ENCODE assay signal across 15 cellular contexts in the genomic region with DNA sequence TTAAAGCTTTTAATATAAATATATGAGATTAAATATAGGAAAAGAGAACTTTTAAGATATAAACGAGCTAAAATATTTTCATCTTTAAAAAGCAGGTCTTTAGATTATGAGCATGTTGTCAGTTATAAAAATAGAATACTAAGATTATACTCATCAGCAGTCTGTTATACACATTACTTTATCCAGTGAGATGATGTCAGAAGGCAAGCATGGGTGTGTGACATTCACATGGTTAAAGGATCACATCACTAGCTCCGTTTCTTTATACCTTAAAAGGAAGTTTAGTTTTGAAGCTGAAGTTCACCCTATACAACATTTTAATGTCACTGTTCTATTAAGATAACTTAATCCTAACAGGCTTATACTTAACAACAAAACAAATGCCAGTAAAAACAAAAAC. TPM values are rescaled to one million over a fixed set of nuclear protein-coding genes. Genes with fewer than 3 reads are reported as not detected.
A peak's percentile ranks its signal among the peaks of the same experiment; 100 is the strongest.
DNase-seq lines count a peak whose midpoint lies in the region; ATAC-seq and TF ChIP-seq lines count a peak whose summit lies in the region.
"Had no signal": no experiment of that assay in that cellular context is flagged by ENCODE, and none has a peak within 500 bp of the region (broad histone marks: within the 10 kb centered on the region; RNA-seq: fewer than 3 reads in every experiment).

No MANE protein-coding gene starts in this region.

- H4K20me1 ChIP-seq in osteoblast (ENCODE audit: insufficient read depth, low read length): no peaks in the 10 kb centered on the region

- no peak overlapping the region for H3K4me3 ChIP-seq in AG04450 (ENCODE audit: low read depth, low read length)
- H3K4me3 ChIP-seq in RWPE2 (ENCODE audit: severe bottlenecking): no peak overlapping the region
- H3K4me3 ChIP-seq in fibroblast of the aortic adventitia (ENCODE audit: low read depth, low read length): no peak overlapping the region
- H3K4me3 ChIP-seq in osteoblast (ENCODE audit: insufficient read depth, low read length): no peak overlapping the region
- H3K4me3 ChIP-seq in suprapubic skin: no peak overlapping the region
- H3K4me3 ChIP-seq: BLaER1 treated with 17β-estradiol and CSF1 and Interleukin-3, amounts not matched to agents 10 nM and 100 nM; Peyer's patch; prostate gland had no signal

- 56% methylated on average over 2 of the region's 2 CpGs for WGBS in suprapubic skin

- peaks cover 11% of the 10 kb centered on the region for H3K9me3 ChIP-seq in AG04450 (ENCODE audit: control insufficient read depth, insufficient read depth, low read length)
- peaks cover 14% of the 10 kb centered on the region for H3K9me3 ChIP-seq in RWPE2 (ENCODE audit: severe bottlenecking)
- H3K9me3 ChIP-seq in osteoblast (ENCODE audit: low read depth, low read length): peaks cover 3% of the 10 kb centered on the region
- peaks cover 4% of the 10 kb centered on the region for H3K9me3 ChIP-seq in suprapubic skin
- H3K9me3 ChIP-seq: prostate gland had no signal

- CTCF ChIA-PET in AG04450 (lab: Charles Lee): interaction anchor here (1.1 to 2.2 kb wide), 2 partner anchors 9 to 66 kb away, joined by 3 to 8 read pairs; no protein-coding TSS in a partner anchor

- ATAC-seq in RWPE2 (ENCODE audit: low read depth): peak; percentile 63; the same call in 2 of the 3 replicates
- no peak for ATAC-seq in HG03196 (IDR thresholded peaks at IDR 0.05; ENCODE audit: unreplicated experiment)
- no peak for ATAC-seq in GM21381 (IDR thresholded peaks at IDR 0.05; ENCODE audit: unreplicated experiment)
- no peak for ATAC-seq in GM21786 (IDR thresholded peaks at IDR 0.05; ENCODE audit: unreplicated experiment)
- ATAC-seq: activated T-helper 17 cell treated with anti-CD3 and anti-CD28 coated beads, Interleukin-2, amount 50 U/mL, for 72 hours had no signal

- peaks cover 36% of the 10 kb centered on the region for H3K36me3 ChIP-seq in RWPE2 (ENCODE audit: low read depth)
- H3K36me3 ChIP-seq in osteoblast (ENCODE audit: insufficient read depth, low read length): peaks cover 5% of the 10 kb centered on the region
- peaks cover 39% of the 10 kb centered on the region for H3K36me3 ChIP-seq in suprapubic skin
- H3K36me3 ChIP-seq: prostate gland had no signal

- H3K79me2 ChIP-seq in osteoblast (ENCODE audit: insufficient read depth, low read length): peaks cover 26% of the 10 kb centered on the region

- POLR2A ChIA-PET in AG04450 (lab: Yijun Ruan, JAX): no interaction called here

- peaks cover 5% of the 10 kb centered on the region for H3K4me1 ChIP-seq in RWPE2 (ENCODE audit: insufficient read depth, poor library complexity, severe bottlenecking)
- H3K4me1 ChIP-seq in osteoblast (ENCODE audit: insufficient read depth, low read length): peaks cover 32% of the 10 kb centered on the region
- H3K4me1 ChIP-seq in suprapubic skin: peaks cover 6% of the 10 kb centered on the region
- H3K4me1 ChIP-seq: Peyer's patch, prostate gland had no signal

- H2AFZ ChIP-seq in osteoblast (ENCODE audit: low read length): no peak overlapping the region

- TF ChIP-seq CTCF in AG04450 (IDR thresholded peaks at IDR 0.05; ENCODE audit: low read depth, low read length): no peak
- TF ChIP-seq CTCF in RWPE2 (IDR thresholded peaks at IDR 0.05; ENCODE audit: poor library complexity, severe bottlenecking): no peak
- no peak for TF ChIP-seq CTCF in fibroblast of the aortic adventitia (IDR thresholded peaks at IDR 0.05; ENCODE audit: insufficient read depth, low read length)
- TF ChIP-seq CTCF in osteoblast (IDR thresholded peaks at IDR 0.05; ENCODE audit: extremely low read depth, low read depth, low read length): no peak
- TF ChIP-seq CTCF in suprapubic skin (IDR thresholded peaks at IDR 0.05): no peak

- no peak for TF ChIP-seq POLR2A in suprapubic skin (IDR thresholded peaks at IDR 0.05)

- no peak overlapping the region for H3K27ac ChIP-seq in AG04450 (ENCODE audit: low read depth, low read length)
- no peak overlapping the region for H3K27ac ChIP-seq in RWPE2 (ENCODE audit: poor library complexity, severe bottlenecking)
- peak overlapping the region; percentile 95 for H3K27ac ChIP-seq in osteoblast (ENCODE audit: low read depth, low read length)
- H3K27ac ChIP-seq in suprapubic skin: no peak overlapping the region
- H3K27ac ChIP-seq: BLaER1 treated with 17β-estradiol and CSF1 and Interleukin-3, amounts not matched to agents 10 nM and 100 nM; prostate gland had no signal

- DNase-seq in AG04450 (ENCODE audit: low read depth, low spot score) (peak; percentile 82), RWPE2 (ENCODE audit: low spot score) (no peak), fibroblast of the aortic adventitia (ENCODE audit: low read depth) (peak; percentile 76), osteoblast (ENCODE audit: insufficient read length, low spot score, missing footprints) (peak; percentile 58), suprapubic skin (ENCODE audit: low spot score in 2 of 2) (no peak)
- DNase-seq: activated B cell treated with CpG ODN at 0.5 μM for 24 hours; effector CD8-positive, alpha-beta T cell; NCI-H2029 treated with DMSO at 0.1 percent for 48 hours; Peyer's patch had no signal

- no peak for TF ChIP-seq EP300 in suprapubic skin (IDR thresholded peaks at IDR 0.05)

- H3K27me3 ChIP-seq in AG04450 (ENCODE audit: control insufficient read depth, insufficient read depth, low read length): no peaks in the 10 kb centered on the region
- no peaks in the 10 kb centered on the region for H3K27me3 ChIP-seq in RWPE2 (ENCODE audit: insufficient read depth, poor library complexity, severe bottlenecking)
- no peaks in the 10 kb centered on the region for H3K27me3 ChIP-seq in osteoblast (ENCODE audit: insufficient read depth, low read length)
- no peaks in the 10 kb centered on the region for H3K27me3 ChIP-seq in suprapubic skin
- H3K27me3 ChIP-seq: BLaER1 treated with 17β-estradiol and CSF1 and Interleukin-3, amounts not matched to agents 10 nM and 100 nM; Peyer's patch had no signal

- H3K4me2 ChIP-seq in osteoblast (ENCODE audit: insufficient read depth, low read length): peak overlapping the region; percentile 41
- H3K4me2 ChIP-seq: BLaER1 treated with 17β-estradiol and CSF1 and Interleukin-3, amounts not matched to agents 10 nM and 100 nM had no signal

RNA-seq across cellular contexts. Expression of a gene that starts 59.7 kb away (rescaled TPM):
- polyA plus RNA-seq in AG04450 (2011; rRNA removed): 9.9 and 15.6 TPM in 2 replicates
- polyA minus RNA-seq in AG04450 (2011; rRNA and poly(A)+ RNA removed): 34.3 and 65.9 TPM in 2 replicates
- total RNA-seq in fibroblast of the aortic adventitia (ENCODE audit: low replicate concordance) (17.3 and 55.0 TPM in 2 replicates), osteoblast (46.7 and 50.7 TPM in 2 replicates), suprapubic skin (10 to 100 TPM; 24.9 to 92.6 (median 28.7) TPM)

Comparison
In these comparisons a context has a peak if more than half of its experiments do, and no peak if none do; other contexts are left out.
1. DNase-seq: peak in AG04450 (single experiment), fibroblast of the aortic adventitia (single experiment) and osteoblast (single experiment); none in RWPE2 (single experiment) and suprapubic skin (0 of 2).